17 cellular contexts compared by ENCODE assay signal in genomic region chr19:10399878-10400277, GRCh38. TPM values are rescaled to one million over a fixed set of nuclear protein-coding genes. Genes with fewer than 3 reads are reported as not detected.
DNase-seq lines count a peak whose midpoint lies in the region; ATAC-seq and TF ChIP-seq lines count a peak whose summit lies in the region.
"Had no signal": no experiment of that assay in that cellular context is flagged by ENCODE, and none has a peak within 500 bp of the region (broad histone marks: within the 10 kb centered on the region; RNA-seq: fewer than 3 reads in every experiment).

No MANE protein-coding gene starts in this region.

- intact Hi-C loops in cardiac septum (cut with DNase I), result loop anchor here (5.0 kb wide), 2 partner anchors 102 to 167 kb away; partner anchors contain the start of genes CDKN2D, KEAP1 and KRI1

- H3K9ac ChIP-seq in OCI-LY1 (ENCODE audit: low read length), result no peak overlapping the region

- H3K4me3 Mint-ChIP-seq in neural crest cell, result peak overlapping the region; percentile 59
- H3K4me3 Mint-ChIP-seq in stimulated activated effector memory CD8-positive, alpha-beta T cell treated with anti-CD3 and anti-CD28 coated beads, Interleukin-12 subunit alpha, Interleukin-12 subunit beta, amount 100 ng/mL, for 72 hours, result peak overlapping the region; percentile 96

- no peak for ATAC-seq in stimulated activated effector memory CD8-positive, alpha-beta T cell treated with anti-CD3 and anti-CD28 coated beads, Interleukin-12 subunit alpha, Interleukin-12 subunit beta, amount 100 ng/mL, for 72 hours
- ATAC-seq: HepG2 had no signal

- H3K4me3 ChIP-seq in OCI-LY1 (ENCODE audit: low read depth, low read length, poor library complexity, severe bottlenecking), result no peak overlapping the region
- H3K4me3 ChIP-seq: Peyer's patch had no signal

- peaks cover 26% of the 10 kb centered on the region for H3K4me1 Mint-ChIP-seq in neural crest cell
- peaks cover 58% of the 10 kb centered on the region for H3K4me1 Mint-ChIP-seq in stimulated activated effector memory CD8-positive, alpha-beta T cell treated with anti-CD3 and anti-CD28 coated beads, Interleukin-12 subunit alpha, Interleukin-12 subunit beta, amount 100 ng/mL, for 72 hours

- H3K4me1 ChIP-seq in OCI-LY1 (ENCODE audit: insufficient read depth, low read length, severe bottlenecking), result peaks cover 57% of the 10 kb centered on the region
- H3K4me1 ChIP-seq: BE2C had no signal

- peak; percentile 83 for DNase-seq in cardiac septum (ENCODE audit: low spot score)
- no peak for DNase-seq in neural crest cell (ENCODE audit: low read depth, low spot score)
- DNase-seq in stimulated activated effector memory CD8-positive, alpha-beta T cell treated with anti-CD3 and anti-CD28 coated beads, Interleukin-12 subunit alpha, Interleukin-12 subunit beta, amount 100 ng/mL, for 72 hours (ENCODE audit: low spot score in 2 of 2), result no peak
- no peak for DNase-seq in dermis blood vessel endothelial cell
- DNase-seq in EL, result no peak
- DNase-seq in stimulated activated CD4-positive, alpha-beta T cell treated with anti-CD3 and anti-CD28 coated beads, Interleukin-15, amount 100 ng/mL, for 24 hours, result no peak
- DNase-seq: BE2C, HCEC 1CT, NCI-H1105 treated with DMSO at 0.1 percent for 48 hours, NCI-H187, NCI-H2171, NCI-H446 treated with DMSO at 0.1 percent for 48 hours, NCI-H748 treated with DMSO at 0.1 percent for 48 hours, Peyer's patch, SIG-M5 had no signal

- H3K9me3 ChIP-seq in OCI-LY1 (ENCODE audit: low read length), result no peaks in the 10 kb centered on the region
- H3K9me3 ChIP-seq: BE2C, Peyer's patch had no signal

- H3F3A ChIP-seq in OCI-LY1 (ENCODE audit: insufficient read depth, low read length), result no peaks in the 10 kb centered on the region

- H3K27ac ChIP-seq in OCI-LY1 (ENCODE audit: low read depth, low read length, poor library complexity, severe bottlenecking), result peak overlapping the region; percentile 66
- H3K27ac ChIP-seq: Peyer's patch had no signal

- TF ChIP-seq CTCF in OCI-LY1 (IDR thresholded peaks at IDR 0.05; ENCODE audit: low read length) (no peak), neural crest cell (conservative IDR thresholded peaks at IDR 0.05) (no peak)

- no peaks in the 10 kb centered on the region for H3K9me3 Mint-ChIP-seq in neural crest cell
- no peaks in the 10 kb centered on the region for H3K9me3 Mint-ChIP-seq in stimulated activated effector memory CD8-positive, alpha-beta T cell treated with anti-CD3 and anti-CD28 coated beads, Interleukin-12 subunit alpha, Interleukin-12 subunit beta, amount 100 ng/mL, for 72 hours

- no peaks in the 10 kb centered on the region for H4K20me1 ChIP-seq in OCI-LY1 (ENCODE audit: insufficient read depth, low read length)

- H3K9me2 ChIP-seq in OCI-LY1 (ENCODE audit: low read depth, low read length), result no peaks in the 10 kb centered on the region

- peaks cover 15% of the 10 kb centered on the region for H3K79me2 ChIP-seq in OCI-LY1 (ENCODE audit: insufficient read depth, low read length)

- peaks cover 31% of the 10 kb centered on the region for H3K36me3 ChIP-seq in OCI-LY1 (ENCODE audit: insufficient read depth, low read length)

- no peaks in the 10 kb centered on the region for H3K36me3 Mint-ChIP-seq in neural crest cell (ENCODE audit: low read depth)
- H3K36me3 Mint-ChIP-seq in stimulated activated effector memory CD8-positive, alpha-beta T cell treated with anti-CD3 and anti-CD28 coated beads, Interleukin-12 subunit alpha, Interleukin-12 subunit beta, amount 100 ng/mL, for 72 hours, result peaks cover 96% of the 10 kb centered on the region

- H2AFZ ChIP-seq in OCI-LY1 (ENCODE audit: low read length), result no peak overlapping the region

- H3K27me3 ChIP-seq in OCI-LY1 (ENCODE audit: insufficient read depth, low read length), result no peaks in the 10 kb centered on the region
- H3K27me3 ChIP-seq: BE2C had no signal

- H3K27ac Mint-ChIP-seq in neural crest cell (ENCODE audit: unreplicated experiment), result no peak overlapping the region
- H3K27ac Mint-ChIP-seq in stimulated activated effector memory CD8-positive, alpha-beta T cell treated with anti-CD3 and anti-CD28 coated beads, Interleukin-12 subunit alpha, Interleukin-12 subunit beta, amount 100 ng/mL, for 72 hours, result peak overlapping the region; percentile 94

- H3K4me2 ChIP-seq in OCI-LY1 (ENCODE audit: low read length), result 0 out of 2 replicates have a peak overlapping the region, but pooled peaks have one; percentile 91

- peaks cover 7% of the 10 kb centered on the region for H3K27me3 Mint-ChIP-seq in neural crest cell (ENCODE audit: low read depth)

RNA-seq across cellular contexts. Expression of gene CDC37, which starts 3.5 kb away (rescaled TPM):
- total RNA-seq in cardiac septum (140 TPM), neural crest cell (164 TPM in 2 replicates), dermis blood vessel endothelial cell (367 and 370 TPM in 2 replicates)

RNA-seq across cellular contexts. Expression of gene TYK2, which starts 19.5 kb away (rescaled TPM):
- 66.2 TPM for total RNA-seq in cardiac septum
- total RNA-seq in neural crest cell, result 100 and 103 TPM in 2 replicates
- 95.6 and 110 TPM in 2 replicates for total RNA-seq in dermis blood vessel endothelial cell

RNA-seq across cellular contexts. Expression of gene PDE4A, which starts 20.5 kb away (rescaled TPM):
- 8.2 TPM for total RNA-seq in cardiac septum
- 1.5 and 2.1 TPM in 2 replicates for total RNA-seq in neural crest cell
- total RNA-seq in dermis blood vessel endothelial cell, result 2.2 and 5.3 TPM in 2 replicates
